ENCODE assay signal across 2 cellular contexts in genomic region chr9:34562136-34562745, GRCh38.
TF ChIP-seq lines count a peak whose summit lies in the region.

No MANE protein-coding gene starts in this region.

TF ChIP-seq in HCT116, 20 proteins besides CTCF, POLR2A, EP300 and RAD21:
- TF ChIP-seq MAX (IDR thresholded peaks at IDR 0.05), result no peak
- no peak for TF ChIP-seq JUND (IDR thresholded peaks at IDR 0.05)
- TF ChIP-seq CEBPB (IDR thresholded peaks at IDR 0.05; ENCODE audit: low read depth), result no peak
- TF ChIP-seq EZH2phosphoT487 (IDR thresholded peaks at IDR 0.05; ENCODE audit: borderline replicate concordance), result no peak
- TF ChIP-seq ATF3 (IDR thresholded peaks at IDR 0.05), result no peak
- no peak for TF ChIP-seq CBX3 (IDR thresholded peaks at IDR 0.05; ENCODE audit: low read depth)
- TF ChIP-seq REST (IDR thresholded peaks at IDR 0.05; ENCODE audit: low read depth), result no peak
- TF ChIP-seq TCF7L2 (IDR thresholded peaks at IDR 0.05; ENCODE audit: borderline replicate concordance, extremely low read depth, insufficient read depth, insufficient read length), result no peak
- TF ChIP-seq, protein P1, sequence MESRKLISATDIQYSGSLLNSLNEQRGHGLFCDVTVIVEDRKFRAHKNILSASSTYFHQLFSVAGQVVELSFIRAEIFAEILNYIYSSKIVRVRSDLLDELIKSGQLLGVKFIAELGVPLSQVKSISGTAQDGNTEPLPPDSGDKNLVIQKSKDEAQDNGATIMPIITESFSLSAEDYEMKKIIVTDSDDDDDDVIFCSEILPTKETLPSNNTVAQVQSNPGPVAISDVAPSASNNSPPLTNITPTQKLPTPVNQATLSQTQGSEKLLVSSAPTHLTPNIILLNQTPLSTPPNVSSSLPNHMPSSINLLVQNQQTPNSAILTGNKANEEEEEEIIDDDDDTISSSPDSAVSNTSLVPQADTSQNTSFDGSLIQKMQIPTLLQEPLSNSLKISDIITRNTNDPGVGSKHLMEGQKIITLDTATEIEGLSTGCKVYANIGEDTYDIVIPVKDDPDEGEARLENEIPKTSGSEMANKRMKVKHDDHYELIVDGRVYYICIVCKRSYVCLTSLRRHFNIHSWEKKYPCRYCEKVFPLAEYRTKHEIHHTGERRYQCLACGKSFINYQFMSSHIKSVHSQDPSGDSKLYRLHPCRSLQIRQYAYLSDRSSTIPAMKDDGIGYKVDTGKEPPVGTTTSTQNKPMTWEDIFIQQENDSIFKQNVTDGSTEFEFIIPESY (IDR thresholded peaks at IDR 0.05; ENCODE audit: extremely low read depth, insufficient replicate concordance, low read length), result no peak

TF ChIP-seq in GM12878, 131 proteins besides CTCF, POLR2A, EP300 and RAD21:
- TF ChIP-seq TAF1 (IDR thresholded peaks at IDR 0.05; ENCODE audit: borderline replicate concordance, low read depth, low read length), result no peak
- no peak for TF ChIP-seq MAX (IDR thresholded peaks at IDR 0.05; ENCODE audit: low read depth, low read length)
- no peak for TF ChIP-seq MYC (IDR thresholded peaks at IDR 0.05; ENCODE audit: insufficient read depth, insufficient read length, insufficient replicate concordance, low read length, severe bottlenecking)
- TF ChIP-seq NFXL1 (IDR thresholded peaks at IDR 0.05; ENCODE audit: borderline replicate concordance), result no peak
- TF ChIP-seq CHD4 (IDR thresholded peaks at IDR 0.05), result no peak
- no peak for TF ChIP-seq CHD1 (IDR thresholded peaks at IDR 0.05; ENCODE audit: low read depth, low read length)
- TF ChIP-seq GATAD2B (conservative IDR thresholded peaks at IDR 0.05; ENCODE audit: low read depth), result no peak
- no peak for TF ChIP-seq SUZ12 (IDR thresholded peaks at IDR 0.05; ENCODE audit: unreplicated experiment)
- no peak for TF ChIP-seq CHD2 (IDR thresholded peaks at IDR 0.05; ENCODE audit: borderline replicate concordance, low read depth, low read length)
- TF ChIP-seq ATF3 (IDR thresholded peaks at IDR 0.05; ENCODE audit: borderline replicate concordance, extremely low read depth, low read depth, low read length), result no peak
- TF ChIP-seq HSF1 (IDR thresholded peaks at IDR 0.05; ENCODE audit: low read depth, low read length), result no peak
- no peak for TF ChIP-seq RFX5 (IDR thresholded peaks at IDR 0.05; ENCODE audit: low read depth, low read length)
- TF ChIP-seq PML (IDR thresholded peaks at IDR 0.05; ENCODE audit: low read length), result no peak
TF ChIP-seq in GM12878: peak in this region for 0.
